In genomic region chr5:149995385-149996085, GRCh38 we compare ENCODE assay signal across 21 cellular contexts. TPM values are rescaled to one million over a fixed set of nuclear protein-coding genes. Genes with fewer than 3 reads are reported as not detected.
DNase-seq lines count a peak whose midpoint lies in the region; ATAC-seq, FAIRE-seq and TF ChIP-seq lines count a peak whose summit lies in the region.
"Had no signal": no experiment of that assay in that cellular context is flagged by ENCODE, and none has a peak within 500 bp of the region (broad histone marks: within the 10 kb centered on the region; RNA-seq: fewer than 3 reads in every experiment).

No MANE protein-coding gene starts in this region.

- H3K9me3 ChIP-seq in HepG2 (ENCODE audit: low read length): no peaks in the 10 kb centered on the region
- H3K9me3 ChIP-seq in endodermal cell (ENCODE audit: control insufficient read depth, low read length): no peaks in the 10 kb centered on the region
- H3K9me3 ChIP-seq: upper lobe of right lung had no signal

- CTCF ChIA-PET in HepG2 (lab: Yijun Ruan, JAX; ENCODE audit: low intra/inter-chr PET ratio, low total read pairs): no interaction called here

- FAIRE-seq in HepG2 (lab: Jason Lieb, UNC): no peak
- FAIRE-seq: RCC 7860 had no signal

- intact Hi-C loops in Right ventricle myocardium inferior (cut with DNase I): no loop called here
- intact Hi-C loops in left cardiac atrium (cut with DNase I): no loop called here
- intact Hi-C loops in HepG2 (cut with micrococcal nuclease; ENCODE audit: unreplicated experiment): no loop called here

- no peak for TF ChIP-seq CTCF in endothelial cell (IDR thresholded peaks at IDR 0.05; ENCODE audit: unreplicated experiment)
- TF ChIP-seq CTCF in HepG2 (CRISPR knock-in tag; IDR thresholded peaks at IDR 0.05): no peak
- TF ChIP-seq CTCF in endodermal cell (conservative IDR thresholded peaks at IDR 0.05): no peak

- ATAC-seq in Right ventricle myocardium inferior: peak; percentile 18
- no peak for ATAC-seq in left cardiac atrium
- ATAC-seq in HepG2: no peak
- no peak for ATAC-seq in GM21717 (IDR thresholded peaks at IDR 0.05; ENCODE audit: unreplicated experiment)
- ATAC-seq in GM19395 (IDR thresholded peaks at IDR 0.05; ENCODE audit: unreplicated experiment): no peak
- ATAC-seq: effector memory CD8-positive, alpha-beta T cell; T-cell; upper lobe of right lung had no signal

- H3K9ac ChIP-seq in HepG2 (ENCODE audit: insufficient read depth, low read depth, low read length): no peak overlapping the region
- H3K9ac ChIP-seq in endodermal cell (ENCODE audit: extremely low read depth, low read length, poor library complexity, severe bottlenecking): no peak overlapping the region

- peak overlapping the region; percentile 56 for H3K4me3 Mint-ChIP-seq in endothelial cell (ENCODE audit: unreplicated experiment)
- no peak overlapping the region for H3K4me3 Mint-ChIP-seq in endodermal cell
- H3K4me3 Mint-ChIP-seq: CD4-positive, alpha-beta T cell; effector memory CD8-positive, alpha-beta T cell; naive B cell; T-cell had no signal

- H3K27ac ChIP-seq in HepG2 (ENCODE audit: extremely low read length, insufficient read depth, low read length) (no peak overlapping the region), endodermal cell (ENCODE audit: low read depth, low read length) (no peak overlapping the region)
- H3K27ac ChIP-seq: upper lobe of right lung had no signal

- H3K4me1 Mint-ChIP-seq in endothelial cell (ENCODE audit: unreplicated experiment) (peaks cover 35% of the 10 kb centered on the region), endodermal cell (peaks cover 14% of the 10 kb centered on the region)

- no peaks in the 10 kb centered on the region for H4K20me1 ChIP-seq in HepG2 (ENCODE audit: insufficient read depth, low read length)

- TF ChIP-seq RAD21 in HepG2 (CRISPR knock-in tag; IDR thresholded peaks at IDR 0.05): no peak

- H3K27ac Mint-ChIP-seq in endothelial cell (ENCODE audit: unreplicated experiment) (no peak overlapping the region), endodermal cell (no peak overlapping the region)
- H3K27ac Mint-ChIP-seq: effector memory CD8-positive, alpha-beta T cell; naive B cell; T-cell had no signal

- TF ChIP-seq EP300 in HepG2 (IDR thresholded peaks at IDR 0.05; ENCODE audit: low read depth in 2 of 2, low read length in 2 of 2): no peak
- no peak for TF ChIP-seq EP300 in HepG2 (CRISPR knock-in tag; IDR thresholded peaks at IDR 0.05; ENCODE audit: borderline replicate concordance)

- H2AFZ ChIP-seq in HepG2 (ENCODE audit: low read length): no peak overlapping the region

- DNase-seq in Right ventricle myocardium inferior (ENCODE audit: missing footprints) (no peak), left cardiac atrium (no peak), endothelial cell (ENCODE audit: low spot score) (no peak), occipital lobe (lab: John Stamatoyannopoulos, UW) (peak; percentile 38), HepG2 (ENCODE audit: low spot score) (no peak), endodermal cell (no peak)
- DNase-seq: activated CD4-positive, alpha-beta T cell treated with anti-CD3 and anti-CD28 coated beads, Interleukin-2, amount 50 U/mL, for 48 hours; activated naive CD4-positive, alpha-beta T cell treated with anti-CD3 and anti-CD28 coated beads, Interleukin-2, amount 50 U/mL, for 16 hours; CD4-positive, alpha-beta T cell; DND-41; effector memory CD8-positive, alpha-beta T cell; HCEC 1CT; naive B cell; NCI-H1417; NCI-H2171 treated with DMSO at 0.1 percent for 48 hours; T-cell; upper lobe of right lung had no signal

- peaks cover 13% of the 10 kb centered on the region for H3K79me2 ChIP-seq in HepG2 (ENCODE audit: insufficient read depth, low read length)

- peaks cover 20% of the 10 kb centered on the region for H3K36me3 Mint-ChIP-seq in endothelial cell (ENCODE audit: low read depth, unreplicated experiment)
- peaks cover 4% of the 10 kb centered on the region for H3K36me3 Mint-ChIP-seq in endodermal cell (ENCODE audit: low read depth)

- H3K27me3 ChIP-seq in HepG2 (ENCODE audit: control insufficient read depth in 1 of 2, insufficient read depth in 2 of 2, low read length in 2 of 2) (no peaks in the 10 kb centered on the region; a peak in 1 of 5 replicates), endodermal cell (ENCODE audit: control insufficient read depth, insufficient read depth, low read length, poor library complexity, severe bottlenecking) (no peaks in the 10 kb centered on the region)
- H3K27me3 ChIP-seq: upper lobe of right lung had no signal

- no peak for TF ChIP-seq POLR2A in HepG2 (IDR thresholded peaks at IDR 0.05; ENCODE audit: insufficient read depth in 1 of 2, low read depth in 2 of 2, low read length in 2 of 2)

- H3K27me3 Mint-ChIP-seq in endothelial cell (ENCODE audit: unreplicated experiment) (peaks cover 11% of the 10 kb centered on the region), endodermal cell (ENCODE audit: insufficient read depth) (no peaks in the 10 kb centered on the region)
- H3K27me3 Mint-ChIP-seq: CD4-positive, alpha-beta T cell; effector memory CD8-positive, alpha-beta T cell; naive B cell; T-cell had no signal

- H3K4me2 ChIP-seq in HepG2 (ENCODE audit: low read depth, low read length): no peak overlapping the region

- 95% methylated on average over 9 of the region's 9 CpGs for WGBS in HepG2 (ENCODE audit: low lambda C conversion rate)
- 94 to 96% methylated on average over 9 of the region's 9 CpGs for WGBS in endodermal cell (ENCODE audit: insufficient coverage in 1 of 2, insufficient read length in 1 of 2), 2 experiments

- POLR2A ChIA-PET in HepG2 (lab: Yijun Ruan, JAX): no interaction called here

- H3K4me3 ChIP-seq in HepG2 (replicated peaks in 1 of 3; ENCODE audit: insufficient read depth in 1 of 3, low read depth in 2 of 3, low read length in 3 of 3): no peak overlapping the region
- no peak overlapping the region for H3K4me3 ChIP-seq in endodermal cell (ENCODE audit: low read length)
- H3K4me3 ChIP-seq: upper lobe of right lung had no signal

- H3K9me3 Mint-ChIP-seq in endothelial cell (ENCODE audit: unreplicated experiment) (no peaks in the 10 kb centered on the region), endodermal cell (no peaks in the 10 kb centered on the region)
- H3K9me3 Mint-ChIP-seq: CD4-positive, alpha-beta T cell; effector memory CD8-positive, alpha-beta T cell; naive B cell; T-cell had no signal

- in situ Hi-C loops in HepG2 (cut with HindIII; ENCODE audit: extremely low pct_ligation_motif_present, low pct_unique_long_range_greater_than_20kb): loop anchor here (10.0 to 25.0 kb wide), 2 partner anchors 61 to 358 kb away; no protein-coding TSS in a partner anchor

- BruUV-seq in HepG2 (replicated peaks; lab: Mats Ljungman, UMichigan): no TSS peak

- H3K4me1 ChIP-seq in HepG2 (ENCODE audit: insufficient read depth, low read length): peaks cover 24% of the 10 kb centered on the region
- H3K4me1 ChIP-seq in endodermal cell (ENCODE audit: control insufficient read depth, insufficient read depth, low read length): peaks cover 4% of the 10 kb centered on the region

- H3K36me3 ChIP-seq in HepG2 (replicated peaks in 1 of 2; ENCODE audit: control insufficient read depth in 1 of 2, insufficient read depth in 2 of 2, low read length in 2 of 2): no peaks in the 10 kb centered on the region; a peak in 1 of 5 replicates
- H3K36me3 ChIP-seq in endodermal cell (ENCODE audit: control insufficient read depth, insufficient read depth, low read length): no peaks in the 10 kb centered on the region

RNA-seq across cellular contexts. Expression of gene TIGD6, which starts 4.9 kb away (rescaled TPM):
- 2.4 TPM for total RNA-seq in Right ventricle myocardium inferior
- total RNA-seq in left cardiac atrium: 1 to 10 TPM; 3.3 to 4.1 TPM
- total RNA-seq in endothelial cell (ENCODE audit: unreplicated experiment): 3.5 TPM
- 5.1 TPM for total RNA-seq in occipital lobe
- total RNA-seq in HepG2 (2016; rRNA removed; fragmentation: Illumina TruSeq; extraction: Trizol): 2.1 TPM in 2 replicates
- 0.09 and 0.61 TPM in 2 replicates for total RNA-seq in HepG2 (2016; cell fraction: cytosol; rRNA removed; fragmentation: Illumina TruSeq; extraction: Trizol; ENCODE audit: low read depth)
- total RNA-seq in HepG2 (2016; cell fraction: insoluble cytoplasmic fraction; rRNA removed; fragmentation: Illumina TruSeq; extraction: Trizol): 1.7 and 1.9 TPM in 2 replicates
- 1.3 and 1.5 TPM in 2 replicates for total RNA-seq in HepG2 (2016; cell fraction: membrane; rRNA removed; fragmentation: Illumina TruSeq; extraction: Trizol)
- 1.7 and 1.9 TPM in 2 replicates for total RNA-seq in HepG2 (2016; cell fraction: nucleus; rRNA removed; fragmentation: Illumina TruSeq; extraction: Trizol)
- polyA plus RNA-seq in HepG2 (2011; rRNA removed): 1.9 and 2.9 TPM in 2 replicates
- polyA plus RNA-seq in HepG2 (2011; cell fraction: cytosol; rRNA removed): 1.5 and 2.1 TPM in 2 replicates
- polyA plus RNA-seq in HepG2 (2011; cell fraction: nucleus; rRNA removed): 2.0 and 3.2 TPM in 2 replicates
- polyA plus RNA-seq in HepG2 (2012): 1.1 and 2.0 TPM in 2 replicates
- polyA plus RNA-seq in HepG2 (2016; cell fraction: cytosol; fragmentation: Illumina TruSeq; extraction: Trizol; ENCODE audit: low read depth): 0.50 and 1.1 TPM in 2 replicates
- polyA plus RNA-seq in HepG2 (2016; cell fraction: insoluble cytoplasmic fraction; fragmentation: Illumina TruSeq; extraction: Trizol; ENCODE audit: low read depth): 1.8 and 2.1 TPM in 2 replicates
- 1.1 and 1.7 TPM in 2 replicates for polyA plus RNA-seq in HepG2 (2016; cell fraction: membrane; fragmentation: Illumina TruSeq; extraction: Trizol; ENCODE audit: low read depth)
- polyA plus RNA-seq in HepG2 (2016; cell fraction: nucleus; fragmentation: Illumina TruSeq; extraction: Trizol; ENCODE audit: insufficient read depth, low read depth): 1.8 and 2.0 TPM in 2 replicates
- 5.4 and 13.9 TPM in 2 replicates for polyA minus RNA-seq in HepG2 (2011; rRNA and poly(A)+ RNA removed; ENCODE audit: low replicate concordance)
- polyA minus RNA-seq in HepG2 (2011; cell fraction: cytosol; rRNA and poly(A)+ RNA removed): 0.97 and 1.8 TPM in 2 replicates
- polyA minus RNA-seq in HepG2 (2011; cell fraction: nucleus; rRNA and poly(A)+ RNA removed): 8.4 and 13.9 TPM in 2 replicates
- 1 to 10 TPM; 3.4 to 3.8 TPM for total RNA-seq in endodermal cell
- 5.8 TPM for polyA plus RNA-seq in endodermal cell (2013, experiment 1 of 2)
- 3.7 TPM for polyA plus RNA-seq in endodermal cell (2013, experiment 2 of 2)

RNA-seq across cellular contexts. Expression of gene HMGXB3, which starts 5.0 kb away (rescaled TPM):
- 14.6 TPM for total RNA-seq in Right ventricle myocardium inferior
- 10 to 100 TPM; 14.1 to 22.1 TPM for total RNA-seq in left cardiac atrium
- 55.7 TPM for total RNA-seq in endothelial cell (ENCODE audit: unreplicated experiment)
- total RNA-seq in occipital lobe: 19.8 TPM
- total RNA-seq in HepG2 (2016; rRNA removed; fragmentation: Illumina TruSeq; extraction: Trizol): 20.0 and 23.8 TPM in 2 replicates
- total RNA-seq in HepG2 (2016; cell fraction: cytosol; rRNA removed; fragmentation: Illumina TruSeq; extraction: Trizol; ENCODE audit: low read depth): 2.1 and 2.4 TPM in 2 replicates
- 19.2 and 20.9 TPM in 2 replicates for total RNA-seq in HepG2 (2016; cell fraction: insoluble cytoplasmic fraction; rRNA removed; fragmentation: Illumina TruSeq; extraction: Trizol)
- total RNA-seq in HepG2 (2016; cell fraction: membrane; rRNA removed; fragmentation: Illumina TruSeq; extraction: Trizol): 7.7 and 9.2 TPM in 2 replicates
- 34.9 and 36.0 TPM in 2 replicates for total RNA-seq in HepG2 (2016; cell fraction: nucleus; rRNA removed; fragmentation: Illumina TruSeq; extraction: Trizol)
- 18.8 and 23.4 TPM in 2 replicates for polyA plus RNA-seq in HepG2 (2011; rRNA removed)
- polyA plus RNA-seq in HepG2 (2011; cell fraction: cytosol; rRNA removed): 13.2 and 13.8 TPM in 2 replicates
- 41.0 and 44.0 TPM in 2 replicates for polyA plus RNA-seq in HepG2 (2011; cell fraction: nucleus; rRNA removed)
- polyA plus RNA-seq in HepG2 (2012): 13.8 and 14.7 TPM in 2 replicates
- polyA plus RNA-seq in HepG2 (2016; cell fraction: cytosol; fragmentation: Illumina TruSeq; extraction: Trizol; ENCODE audit: low read depth): 0.90 and 0.95 TPM in 2 replicates
- 12.6 and 14.4 TPM in 2 replicates for polyA plus RNA-seq in HepG2 (2016; cell fraction: insoluble cytoplasmic fraction; fragmentation: Illumina TruSeq; extraction: Trizol; ENCODE audit: low read depth)
- polyA plus RNA-seq in HepG2 (2016; cell fraction: membrane; fragmentation: Illumina TruSeq; extraction: Trizol; ENCODE audit: low read depth): 2.4 and 2.5 TPM in 2 replicates
- 61.7 and 65.5 TPM in 2 replicates for polyA plus RNA-seq in HepG2 (2016; cell fraction: nucleus; fragmentation: Illumina TruSeq; extraction: Trizol; ENCODE audit: insufficient read depth, low read depth)
- polyA minus RNA-seq in HepG2 (2011; rRNA and poly(A)+ RNA removed; ENCODE audit: low replicate concordance): 60.1 and 67.3 TPM in 2 replicates
- polyA minus RNA-seq in HepG2 (2011; cell fraction: cytosol; rRNA and poly(A)+ RNA removed): 18.8 and 19.3 TPM in 2 replicates
- 47.7 and 47.8 TPM in 2 replicates for polyA minus RNA-seq in HepG2 (2011; cell fraction: nucleus; rRNA and poly(A)+ RNA removed)
- total RNA-seq in endodermal cell: 10 to 100 TPM; 41.0 to 43.5 TPM
- 28.0 TPM for polyA plus RNA-seq in endodermal cell (2013, experiment 1 of 2)
- polyA plus RNA-seq in endodermal cell (2013, experiment 2 of 2): 28.3 TPM

RNA-seq across cellular contexts. Expression of gene SLC26A2, which starts 35.0 kb away (rescaled TPM):
- total RNA-seq in Right ventricle myocardium inferior (4.3 TPM), left cardiac atrium (10 to 100 TPM in 1 of 2 donors, 1 to 10 TPM in 1; 6.3 to 12.6 TPM), endothelial cell (ENCODE audit: unreplicated experiment) (22.2 TPM), occipital lobe (13.6 TPM), HepG2 (2016; rRNA removed; fragmentation: Illumina TruSeq; extraction: Trizol) (6.3 and 7.9 TPM in 2 replicates), endodermal cell (10 to 100 TPM; 22.3 to 23.9 TPM)
- total RNA-seq in HepG2 (2016; cell fraction: cytosol; rRNA removed; fragmentation: Illumina TruSeq; extraction: Trizol; ENCODE audit: low read depth): 0.44 and 0.81 TPM in 2 replicates
- 6.9 and 8.1 TPM in 2 replicates for total RNA-seq in HepG2 (2016; cell fraction: insoluble cytoplasmic fraction; rRNA removed; fragmentation: Illumina TruSeq; extraction: Trizol)
- total RNA-seq in HepG2 (2016; cell fraction: membrane; rRNA removed; fragmentation: Illumina TruSeq; extraction: Trizol): 1.8 and 2.6 TPM in 2 replicates
- total RNA-seq in HepG2 (2016; cell fraction: nucleus; rRNA removed; fragmentation: Illumina TruSeq; extraction: Trizol): 7.9 and 8.8 TPM in 2 replicates
- 1.9 and 2.2 TPM in 2 replicates for polyA plus RNA-seq in HepG2 (2011; rRNA removed)
- 1.0 and 2.0 TPM in 2 replicates for polyA plus RNA-seq in HepG2 (2011; cell fraction: cytosol; rRNA removed)
- polyA plus RNA-seq in HepG2 (2011; cell fraction: nucleus; rRNA removed): 0.74 and 1.4 TPM in 2 replicates
- polyA plus RNA-seq in HepG2 (2012): 1.9 and 2.5 TPM in 2 replicates
- 0.12 and 0.19 TPM in 2 replicates for polyA plus RNA-seq in HepG2 (2016; cell fraction: cytosol; fragmentation: Illumina TruSeq; extraction: Trizol; ENCODE audit: low read depth)
- polyA plus RNA-seq in HepG2 (2016; cell fraction: insoluble cytoplasmic fraction; fragmentation: Illumina TruSeq; extraction: Trizol; ENCODE audit: low read depth): 2.6 and 2.7 TPM in 2 replicates
- polyA plus RNA-seq in HepG2 (2016; cell fraction: membrane; fragmentation: Illumina TruSeq; extraction: Trizol; ENCODE audit: low read depth): 0.38 and 0.41 TPM in 2 replicates
- polyA plus RNA-seq in HepG2 (2016; cell fraction: nucleus; fragmentation: Illumina TruSeq; extraction: Trizol; ENCODE audit: insufficient read depth, low read depth): 5.0 and 5.5 TPM in 2 replicates
- 14.1 and 15.8 TPM in 2 replicates for polyA minus RNA-seq in HepG2 (2011; rRNA and poly(A)+ RNA removed; ENCODE audit: low replicate concordance)
- polyA minus RNA-seq in HepG2 (2011; cell fraction: cytosol; rRNA and poly(A)+ RNA removed): 5.9 and 6.4 TPM in 2 replicates
- polyA minus RNA-seq in HepG2 (2011; cell fraction: nucleus; rRNA and poly(A)+ RNA removed): 4.9 and 5.8 TPM in 2 replicates
- polyA plus RNA-seq in endodermal cell (2013, experiment 1 of 2): 10.8 TPM
- polyA plus RNA-seq in endodermal cell (2013, experiment 2 of 2): 11.3 TPM

RNA-seq across cellular contexts. Expression of gene PDE6A, which starts 50.9 kb away (rescaled TPM):
- total RNA-seq in Right ventricle myocardium inferior (0.05 TPM), left cardiac atrium (under 1 TPM in 1 of 2 donors, not detected in 1; 0.16 TPM), endothelial cell (ENCODE audit: unreplicated experiment) (not detected), occipital lobe (not detected), HepG2 (2016; rRNA removed; fragmentation: Illumina TruSeq; extraction: Trizol) (not detected in 2 replicates), endodermal cell (under 1 TPM in 1 of 2 donors, not detected in 1; 0.07 TPM)
- not detected in 2 replicates for total RNA-seq in HepG2 (2016; cell fraction: cytosol; rRNA removed; fragmentation: Illumina TruSeq; extraction: Trizol; ENCODE audit: low read depth)
- total RNA-seq in HepG2 (2016; cell fraction: insoluble cytoplasmic fraction; rRNA removed; fragmentation: Illumina TruSeq; extraction: Trizol): not detected in 2 replicates
- not detected in 2 replicates for total RNA-seq in HepG2 (2016; cell fraction: membrane; rRNA removed; fragmentation: Illumina TruSeq; extraction: Trizol)
- not detected in 2 replicates for total RNA-seq in HepG2 (2016; cell fraction: nucleus; rRNA removed; fragmentation: Illumina TruSeq; extraction: Trizol)
- polyA plus RNA-seq in HepG2 (2011; rRNA removed): 0.01 TPM in 2 replicates
- not detected in 2 replicates for polyA plus RNA-seq in HepG2 (2011; cell fraction: cytosol; rRNA removed)
- not detected in 2 replicates for polyA plus RNA-seq in HepG2 (2011; cell fraction: nucleus; rRNA removed)
- polyA plus RNA-seq in HepG2 (2012): not detected in 2 replicates
- polyA plus RNA-seq in HepG2 (2016; cell fraction: cytosol; fragmentation: Illumina TruSeq; extraction: Trizol; ENCODE audit: low read depth): not detected in 2 replicates
- not detected in 2 replicates for polyA plus RNA-seq in HepG2 (2016; cell fraction: insoluble cytoplasmic fraction; fragmentation: Illumina TruSeq; extraction: Trizol; ENCODE audit: low read depth)
- polyA plus RNA-seq in HepG2 (2016; cell fraction: membrane; fragmentation: Illumina TruSeq; extraction: Trizol; ENCODE audit: low read depth): not detected in 2 replicates
- polyA plus RNA-seq in HepG2 (2016; cell fraction: nucleus; fragmentation: Illumina TruSeq; extraction: Trizol; ENCODE audit: insufficient read depth, low read depth): not detected in 2 replicates
- polyA minus RNA-seq in HepG2 (2011; rRNA and poly(A)+ RNA removed; ENCODE audit: low replicate concordance): 0.10 TPM in 1 of 2 replicates, not detected in the other
- not detected in 2 replicates for polyA minus RNA-seq in HepG2 (2011; cell fraction: cytosol; rRNA and poly(A)+ RNA removed)
- polyA minus RNA-seq in HepG2 (2011; cell fraction: nucleus; rRNA and poly(A)+ RNA removed): not detected in 2 replicates
- polyA plus RNA-seq in endodermal cell (2013, experiment 1 of 2): not detected
- not detected for polyA plus RNA-seq in endodermal cell (2013, experiment 2 of 2)
- total RNA-seq: CD4-positive, alpha-beta T cell; pulmonary artery endothelial cell; T-cell had no signal
